In genomic region chr5:123543438-123543837, GRCh38 we compare ENCODE assay signal across 18 cellular contexts. TPM values are rescaled to one million over a fixed set of nuclear protein-coding genes. Genes with fewer than 3 reads are reported as not detected.
DNase-seq lines count a peak whose midpoint lies in the region; ATAC-seq and TF ChIP-seq lines count a peak whose summit lies in the region.
"Had no signal": no experiment of that assay in that cellular context is flagged by ENCODE, and none has a peak within 500 bp of the region (broad histone marks: within the 10 kb centered on the region; RNA-seq: fewer than 3 reads in every experiment).

No MANE protein-coding gene starts in this region.

- intact Hi-C loops in Panc1 (cut with micrococcal nuclease; ENCODE audit: unreplicated experiment), result no loop called here

- ATAC-seq in Panc1, result 0 out of 2 replicates have a peak, but pooled peaks have one; percentile 34
- ATAC-seq: pancreas had no signal

- H3K36me3 ChIP-seq in Panc1 (ENCODE audit: control insufficient read depth, insufficient read depth, low read length) (no peaks in the 10 kb centered on the region), endocrine pancreas (ENCODE audit: control insufficient read depth, insufficient read depth, low read length) (no peaks in the 10 kb centered on the region), neural progenitor cell (no peaks in the 10 kb centered on the region)
- H3K36me3 ChIP-seq: pancreas had no signal

- H3K4me3 ChIP-seq in Panc1 (ENCODE audit: low read depth in 2 of 2, low read length in 2 of 2) (no peak overlapping the region), endocrine pancreas (ENCODE audit: control insufficient read depth, insufficient read depth, low read length) (peak overlapping the region; percentile 0), neural progenitor cell (no peak overlapping the region)
- H3K4me3 ChIP-seq: pancreas, SJCRH30 had no signal

- H3K27ac ChIP-seq in Panc1 (ENCODE audit: low read length), result no peak overlapping the region
- H3K27ac ChIP-seq in neural progenitor cell, result no peak overlapping the region
- H3K27ac ChIP-seq: pancreas, SJCRH30 had no signal

- peaks cover 6% of the 10 kb centered on the region for H3F3A ChIP-seq in neural progenitor cell (ENCODE audit: low read depth)

- in situ Hi-C loops in Panc1 (cut with HindIII; ENCODE audit: low pct_unique_long_range_greater_than_20kb, low sequenced_read_pairs), result no loop called here

- H3K9me3 ChIP-seq in Panc1 (ENCODE audit: control insufficient read depth, insufficient read depth, low read depth, low read length) (no peaks in the 10 kb centered on the region), endocrine pancreas (ENCODE audit: control insufficient read depth, low read length) (no peaks in the 10 kb centered on the region), neural progenitor cell (ENCODE audit: low read depth) (no peaks in the 10 kb centered on the region)
- H3K9me3 ChIP-seq: pancreas, SJCRH30 had no signal

- H3K27me3 ChIP-seq in Panc1 (ENCODE audit: control insufficient read depth, insufficient read depth, low read length) (no peaks in the 10 kb centered on the region), endocrine pancreas (ENCODE audit: control insufficient read depth, insufficient read depth, low read length) (no peaks in the 10 kb centered on the region), neural progenitor cell (no peaks in the 10 kb centered on the region)
- H3K27me3 ChIP-seq: pancreas, SJCRH30 had no signal

- H3K79me2 ChIP-seq in neural progenitor cell (ENCODE audit: low read depth), result peaks cover 99% of the 10 kb centered on the region

- H2AFZ ChIP-seq in neural progenitor cell (replicated peaks), result no peak overlapping the region

- H3K4me1 Mint-ChIP-seq in neural progenitor cell, result peaks cover 16% of the 10 kb centered on the region

- H3K4me1 ChIP-seq in Panc1 (ENCODE audit: control insufficient read depth, insufficient read depth, low read length), result no peaks in the 10 kb centered on the region
- H3K4me1 ChIP-seq in endocrine pancreas (ENCODE audit: control insufficient read depth, insufficient read depth, low read length), result peaks cover 10% of the 10 kb centered on the region
- H3K4me1 ChIP-seq in neural progenitor cell, result peaks cover 13% of the 10 kb centered on the region

- peaks cover 13% of the 10 kb centered on the region for H3K36me3 Mint-ChIP-seq in neural progenitor cell
- H3K36me3 Mint-ChIP-seq: type B pancreatic cell had no signal

- BruUV-seq in Panc1 (replicated peaks; lab: Mats Ljungman, UMichigan), result no TSS peak

- H3K4me2 ChIP-seq in neural progenitor cell, result no peak overlapping the region

- peak; percentile 2 for DNase-seq in NCI-H345 (lab: John Stamatoyannopoulos, UW)
- DNase-seq in NCI-H345 treated with DMSO at 0.1 percent for 48 hours (lab: John Stamatoyannopoulos, UW; ENCODE audit: unreplicated experiment), result no peak
- DNase-seq in Panc1 (ENCODE audit: low read depth, low spot score), result no peak
- no peak for DNase-seq in neural progenitor cell (ENCODE audit: low spot score)
- DNase-seq in NCI-H526 treated with DMSO at 0.1 percent for 48 hours (lab: John Stamatoyannopoulos, UW), result no peak
- DNase-seq in NCI-H187 (lab: John Stamatoyannopoulos, UW), result no peak
- DNase-seq in T-helper 1 cell, result no peak
- DNase-seq: activated CD4-positive, alpha-beta T cell treated with anti-CD3 and anti-CD28 coated beads, Interleukin-2, amount 50 U/mL, for 1 hour; CD4-positive, alpha-beta T cell; erythroblast; NCI-H2171 treated with DMSO at 0.1 percent for 48 hours; pancreas; small intestine; stimulated activated naive CD4-positive, alpha-beta T cell treated with Interleukin-2 at 50 U/mL for 16 hours had no signal

- POLR2A ChIA-PET in Panc1 (lab: Charles Lee), result no interaction called here

- no peak overlapping the region for H3K4me3 Mint-ChIP-seq in neural progenitor cell
- H3K4me3 Mint-ChIP-seq: activated T-helper 1 cell treated with anti-CD3 and anti-CD28 coated beads, Interleukin-12 subunit alpha, Interleukin-12 subunit beta, Interleukin-2, Interleukin-4 antibody, amounts not matched to agents 30 ng/mL and 10 ng/mL and 1 ng/mL, durations not matched to agents 14 hours and 24 hours and 36 hours; CD4-positive, alpha-beta T cell; type B pancreatic cell had no signal

- H3K9ac ChIP-seq in endocrine pancreas (ENCODE audit: control insufficient read depth, insufficient read depth, low read length) (no peak overlapping the region), neural progenitor cell (no peak overlapping the region)

- H3K27me3 Mint-ChIP-seq in neural progenitor cell (ENCODE audit: insufficient read depth, low read depth), result peaks cover 2% of the 10 kb centered on the region
- H3K27me3 Mint-ChIP-seq: CD4-positive, alpha-beta T cell; type B pancreatic cell had no signal

- peaks cover 2% of the 10 kb centered on the region for H3K9me3 Mint-ChIP-seq in neural progenitor cell
- H3K9me3 Mint-ChIP-seq: activated T-helper 1 cell treated with anti-CD3 and anti-CD28 coated beads, Interleukin-12 subunit alpha, Interleukin-12 subunit beta, Interleukin-2, Interleukin-4 antibody, amounts not matched to agents 30 ng/mL and 10 ng/mL and 1 ng/mL, durations not matched to agents 14 hours and 24 hours and 36 hours; CD4-positive, alpha-beta T cell; type B pancreatic cell had no signal

- peaks cover 24% of the 10 kb centered on the region for H4K20me1 ChIP-seq in neural progenitor cell (ENCODE audit: low read depth)

- CTCF ChIA-PET in Panc1 (lab: Charles Lee), result no interaction called here

- peak overlapping the region; percentile 19 for H3K27ac Mint-ChIP-seq in neural progenitor cell
- H3K27ac Mint-ChIP-seq: activated T-helper 1 cell treated with anti-CD3 and anti-CD28 coated beads, Interleukin-12 subunit alpha, Interleukin-12 subunit beta, Interleukin-2, Interleukin-4 antibody, amounts not matched to agents 30 ng/mL and 10 ng/mL and 1 ng/mL, durations not matched to agents 14 hours and 24 hours and 36 hours; CD4-positive, alpha-beta T cell; type B pancreatic cell had no signal

- TF ChIP-seq CTCF in Panc1 (IDR thresholded peaks at IDR 0.05) (no peak), neural progenitor cell (IDR thresholded peaks at IDR 0.05) (no peak)

RNA-seq across cellular contexts. Expression of gene CSNK1G3, which starts 31.5 kb away (rescaled TPM):
- 40.8 TPM for total RNA-seq in Panc1 (2021; ENCODE audit: unreplicated experiment)
- 35.8 TPM for polyA plus RNA-seq in Panc1 (2012; ENCODE audit: insufficient read length)
- total RNA-seq in neural progenitor cell (ENCODE audit: low replicate concordance), result 86.1 and 96.7 TPM in 2 replicates
